ENCODE assay signal across 1 cellular context in the genomic region with DNA sequence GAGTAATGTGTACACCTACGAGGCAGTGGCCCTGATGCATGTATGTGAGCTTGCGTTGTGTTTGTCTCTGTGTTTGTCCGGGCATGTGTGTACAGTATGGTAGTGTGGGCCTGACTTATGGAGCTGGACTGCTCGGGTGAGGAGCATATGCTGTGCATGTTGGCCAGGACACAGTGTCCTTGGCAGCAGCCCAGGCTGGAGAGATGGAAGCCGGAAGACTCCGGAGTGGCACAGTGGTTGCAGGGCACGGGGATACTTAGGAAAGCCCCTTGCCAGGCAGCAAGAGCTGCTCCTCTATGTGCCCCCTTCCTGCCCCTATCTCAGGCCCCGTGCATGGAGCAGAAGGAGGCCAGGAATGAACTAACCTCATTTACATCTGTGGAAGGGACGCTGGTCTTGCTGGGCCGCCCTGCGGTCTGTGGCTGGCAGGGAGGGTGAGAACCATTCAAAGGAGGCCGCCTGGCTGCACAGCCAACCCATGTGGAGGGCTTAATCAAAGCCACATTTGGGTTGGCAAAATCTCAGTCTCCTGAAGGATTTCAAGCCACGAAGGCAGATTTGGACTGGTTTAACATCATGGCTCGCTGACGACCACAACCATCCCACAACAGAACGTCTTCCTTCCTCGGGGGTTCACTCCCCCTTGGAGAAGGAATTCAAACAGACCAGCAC.
TF ChIP-seq lines count a peak whose summit lies in the region.

No MANE protein-coding gene starts in this region.

TF ChIP-seq in GM23338, 12 proteins besides CTCF, POLR2A, EP300 and RAD21 (continued from another document):
- no peak for TF ChIP-seq ZNF331 (CRISPR knock-in tag; IDR thresholded peaks at IDR 0.05; ENCODE audit: low read depth)
- no peak for TF ChIP-seq ZNF114 (CRISPR knock-in tag; IDR thresholded peaks at IDR 0.05)
- no peak for TF ChIP-seq CREB1 (CRISPR knock-in tag; IDR thresholded peaks at IDR 0.05; ENCODE audit: low read depth)
- TF ChIP-seq REST (IDR thresholded peaks at IDR 0.05; ENCODE audit: unreplicated experiment), result no peak
- no peak for TF ChIP-seq NANOG (IDR thresholded peaks at IDR 0.05; ENCODE audit: borderline replicate concordance)
- no peak for TF ChIP-seq STAT1 (IDR thresholded peaks at IDR 0.05; ENCODE audit: unreplicated experiment)
- no peak for TF ChIP-seq EZH2 (IDR thresholded peaks at IDR 0.05; ENCODE audit: low read depth, unreplicated experiment)
- TF ChIP-seq POLR2AphosphoS5 (IDR thresholded peaks at IDR 0.05; ENCODE audit: low read depth), result no peak
- no peak for TF ChIP-seq ETS1 (IDR thresholded peaks at IDR 0.05)
- no peak for TF ChIP-seq JUNB (IDR thresholded peaks at IDR 0.05; ENCODE audit: unreplicated experiment)
